Comparison of ENCODE assay signal across 14 cellular contexts in genomic region chr10:125092564-125093031, GRCh38.
DNase-seq lines count a peak whose midpoint lies in the region; ATAC-seq and TF ChIP-seq lines count a peak whose summit lies in the region.
"Had no signal": no experiment of that assay in that cellular context is flagged by ENCODE, and none has a peak within 500 bp of the region (broad histone marks: within the 10 kb centered on the region; RNA-seq: fewer than 3 reads in every experiment).

No MANE protein-coding gene starts in this region.

- peaks cover 4% of the 10 kb centered on the region; the same call in 1 of the 2 replicates for H4K20me1 ChIP-seq in GM23248 (ENCODE audit: insufficient read depth)

- H3K4me1 ChIP-seq in GM23248 (ENCODE audit: insufficient read depth): peaks cover 34% of the 10 kb centered on the region

- peak overlapping the region; percentile 68 for H3K9ac ChIP-seq in GM23248

- intact Hi-C loops in dorsolateral prefrontal cortex (cut with DNase I): no loop called here

- H3K9me2 ChIP-seq in GM23248 (ENCODE audit: insufficient read depth): no peaks in the 10 kb centered on the region

- H3K4me3 ChIP-seq in GM23248 (peak overlapping the region; percentile 52; the same call in 1 of the 2 replicates), dorsolateral prefrontal cortex (peak overlapping the region in 1 of 59 donors; percentile 43)
- H3K4me3 ChIP-seq: cardiac muscle cell had no signal

- no peak for ATAC-seq in GM19035 (IDR thresholded peaks at IDR 0.05; ENCODE audit: unreplicated experiment)
- ATAC-seq in GM21360 (IDR thresholded peaks at IDR 0.05; ENCODE audit: unreplicated experiment): no peak
- ATAC-seq: activated CD8-positive, alpha-beta T cell treated with anti-CD3 and anti-CD28 coated beads for 36 hours had no signal

- H3K27me3 ChIP-seq in GM23248 (replicated peaks; ENCODE audit: insufficient read depth) (no peaks in the 10 kb centered on the region), dorsolateral prefrontal cortex (no peaks in the 10 kb centered on the region)
- H3K27me3 ChIP-seq: cardiac muscle cell had no signal

- in situ Hi-C loops in GM23248 (cut with MboI): no loop called here

- no peaks in the 10 kb centered on the region for H3K9me3 ChIP-seq in GM23248 (ENCODE audit: low read depth)

- peaks cover 25% of the 10 kb centered on the region for H3F3A ChIP-seq in GM23248 (ENCODE audit: insufficient read depth)

- peak overlapping the region; percentile 87 for H3K27ac ChIP-seq in GM23248
- H3K27ac ChIP-seq in dorsolateral prefrontal cortex: peak overlapping the region in 49 of 59 donors; percentile 7 to 81 (median 55)
- peak overlapping the region; percentile 42 for H3K27ac ChIP-seq in substantia nigra (ENCODE audit: low read depth, low read length, poor library complexity, severe bottlenecking)
- H3K27ac ChIP-seq: epithelial cell of prostate had no signal

- no peak overlapping the region for H2AFZ ChIP-seq in GM23248

- no peaks in the 10 kb centered on the region for H3K36me3 ChIP-seq in GM23248 (ENCODE audit: low read depth)
- H3K36me3 ChIP-seq: cardiac muscle cell had no signal

- peak overlapping the region; percentile 75 for H3K4me2 ChIP-seq in GM23248 (ENCODE audit: unreplicated experiment)

- DNase-seq in GM23248 (peak; percentile 8), dorsolateral prefrontal cortex (peak in 3 of 10 donors; percentile 22 to 36 (median 32)), mesenteric fat pad (ENCODE audit: low spot score) (peak; percentile 79), substantia nigra (lab: John Stamatoyannopoulos, UW) (peak in 2 of 49 donors; percentile 23 to 67), NCI-H446 treated with DMSO at 0.1 percent for 48 hours (lab: John Stamatoyannopoulos, UW) (no peak)
- no peak for DNase-seq in effector CD4-positive, alpha-beta T cell
- DNase-seq: activated CD8-positive, alpha-beta T cell treated with anti-CD3 and anti-CD28 coated beads for 36 hours; NCI-H1092 treated with DMSO at 0.1 percent for 48 hours; NCI-H226; T1000 had no signal

- 96 to 97% methylated on average over 17 of the region's 17 CpGs for WGBS in GM23248 (ENCODE audit: low coverage in 1 of 2, low lambda C conversion rate in 2 of 2, missing lambda C conversion rate in 2 of 2), 2 experiments

- peaks cover 98% of the 10 kb centered on the region for H3K79me2 ChIP-seq in GM23248 (ENCODE audit: insufficient read depth)

- TF ChIP-seq CTCF in dorsolateral prefrontal cortex (IDR thresholded peaks at IDR 0.05 in 54 of 56, conservative IDR thresholded peaks at IDR 0.05 in 2 of 56; ENCODE audit: low read depth in 1 of 56, partially characterized antibody in 56 of 56): no peak

Comparison
In these comparisons a context has a peak if more than half of its experiments do, and no peak if none do; other contexts are left out.
1. DNase-seq: peak in GM23248 (single experiment) and mesenteric fat pad (single experiment); none in NCI-H446 treated with DMSO at 0.1 percent for 48 hours (single experiment) and effector CD4-positive, alpha-beta T cell (single experiment).
2. Peak in every context shown above with its lines, with median percentiles within 50 percentile points of each other: H3K27ac ChIP-seq.